ENCODE assay signal across 10 cellular contexts in genomic region chr4:40173470-40173875, GRCh38. TPM values are rescaled to one million over a fixed set of nuclear protein-coding genes. Genes with fewer than 3 reads are reported as not detected.
DNase-seq lines count a peak whose midpoint lies in the region; ATAC-seq and TF ChIP-seq lines count a peak whose summit lies in the region.
"Had no signal": no experiment of that assay in that cellular context is flagged by ENCODE, and none has a peak within 500 bp of the region (broad histone marks: within the 10 kb centered on the region; RNA-seq: fewer than 3 reads in every experiment).

No MANE protein-coding gene starts in this region.

- peak overlapping the region; percentile 83 for H3K27ac Mint-ChIP-seq in activated naive CD8-positive, alpha-beta T cell treated with anti-CD3 and anti-CD28 coated beads, Interleukin-2, amount 50 U/mL, for 24 hours
- H3K27ac Mint-ChIP-seq in CD14-positive monocyte (peak overlapping the region in 1 of 7 donors; percentile 14), chondrocyte (ENCODE audit: unreplicated experiment) (no peak overlapping the region)
- H3K27ac Mint-ChIP-seq: activated T-helper 2 cell treated with anti-CD3 and anti-CD28 coated beads, Interferon-gamma antibody, Interleukin-2, Interleukin-4, amounts not matched to agents 10 μg/mL and 5 μg/mL and 100 μg/mL, durations not matched to agents 14 hours and 24 hours and 36 hours had no signal

- H3K27ac ChIP-seq in substantia nigra (ENCODE audit: low read depth, low read length, poor library complexity, severe bottlenecking), result no peak overlapping the region

- peaks cover 4% of the 10 kb centered on the region for H3K9me3 Mint-ChIP-seq in activated naive CD8-positive, alpha-beta T cell treated with anti-CD3 and anti-CD28 coated beads, Interleukin-2, amount 50 U/mL, for 24 hours
- H3K9me3 Mint-ChIP-seq in CD14-positive monocyte, result peaks cover 0 to 3% (median 0%) of the 10 kb centered on the region in 7 donors
- no peaks in the 10 kb centered on the region for H3K9me3 Mint-ChIP-seq in chondrocyte (ENCODE audit: low read depth)
- H3K9me3 Mint-ChIP-seq: activated T-helper 2 cell treated with anti-CD3 and anti-CD28 coated beads, Interferon-gamma antibody, Interleukin-2, Interleukin-4, amounts not matched to agents 10 μg/mL and 5 μg/mL and 100 μg/mL, durations not matched to agents 14 hours and 24 hours and 36 hours had no signal

- peak; percentile 62 for DNase-seq in GM13976 (ENCODE audit: low spot score)
- DNase-seq in GM20000 (ENCODE audit: low spot score), result peak; percentile 42
- no peak for DNase-seq in activated naive CD8-positive, alpha-beta T cell treated with anti-CD3 and anti-CD28 coated beads, Interleukin-2, amount 50 U/mL, for 24 hours
- DNase-seq in CD14-positive monocyte (ENCODE audit: low spot score), result no peak
- no peak for DNase-seq in chondrocyte (ENCODE audit: low spot score)
- DNase-seq in substantia nigra (lab: John Stamatoyannopoulos, UW), result no peak
- DNase-seq in NCI-H2107 (lab: John Stamatoyannopoulos, UW), result no peak

- no peak for TF ChIP-seq CTCF in GM13976 (IDR thresholded peaks at IDR 0.05; ENCODE audit: borderline replicate concordance, control extremely low read depth, extremely low read depth, insufficient read depth, missing control alignments)
- TF ChIP-seq CTCF in GM20000 (IDR thresholded peaks at IDR 0.05; ENCODE audit: extremely low read depth, missing control alignments), result no peak
- no peak for TF ChIP-seq CTCF in CD14-positive monocyte (IDR thresholded peaks at IDR 0.05)
- TF ChIP-seq CTCF in chondrocyte (IDR thresholded peaks at IDR 0.05), result no peak

- no peaks in the 10 kb centered on the region for H3K36me3 Mint-ChIP-seq in activated naive CD8-positive, alpha-beta T cell treated with anti-CD3 and anti-CD28 coated beads, Interleukin-2, amount 50 U/mL, for 24 hours (ENCODE audit: low read depth)
- H3K36me3 Mint-ChIP-seq in CD14-positive monocyte (peaks cover 0 to 1% of the 10 kb centered on the region in 2 donors), chondrocyte (ENCODE audit: low read depth) (no peaks in the 10 kb centered on the region)

- H3K4me1 Mint-ChIP-seq in activated naive CD8-positive, alpha-beta T cell treated with anti-CD3 and anti-CD28 coated beads, Interleukin-2, amount 50 U/mL, for 24 hours, result peaks cover 18% of the 10 kb centered on the region
- H3K4me1 Mint-ChIP-seq in CD14-positive monocyte, result peaks cover 10% of the 10 kb centered on the region
- no peaks in the 10 kb centered on the region for H3K4me1 Mint-ChIP-seq in chondrocyte (ENCODE audit: low read depth)

- peak; percentile 67 for ATAC-seq in HG03196 (IDR thresholded peaks at IDR 0.05; ENCODE audit: unreplicated experiment)
- ATAC-seq in activated naive CD8-positive, alpha-beta T cell treated with anti-CD3 and anti-CD28 coated beads, Interleukin-2, amount 50 U/mL, for 24 hours, result peak; percentile 71

- peak overlapping the region; percentile 61 for H3K4me3 Mint-ChIP-seq in activated naive CD8-positive, alpha-beta T cell treated with anti-CD3 and anti-CD28 coated beads, Interleukin-2, amount 50 U/mL, for 24 hours
- no peak overlapping the region for H3K4me3 Mint-ChIP-seq in CD14-positive monocyte
- no peak overlapping the region for H3K4me3 Mint-ChIP-seq in chondrocyte (ENCODE audit: unreplicated experiment)

- H3K27me3 Mint-ChIP-seq in activated naive CD8-positive, alpha-beta T cell treated with anti-CD3 and anti-CD28 coated beads, Interleukin-2, amount 50 U/mL, for 24 hours, result no peaks in the 10 kb centered on the region
- H3K27me3 Mint-ChIP-seq in CD14-positive monocyte (ENCODE audit: low read depth in 3 of 3) (peaks cover 0 to 3% (median 2%) of the 10 kb centered on the region in 3 donors), chondrocyte (ENCODE audit: low read depth) (no peaks in the 10 kb centered on the region)

- in situ Hi-C loops in GM13976 (cut with MboI; ENCODE audit: low sequenced_read_pairs, unreplicated experiment), result no loop called here

- intact Hi-C loops in CD14-positive monocyte (cut with micrococcal nuclease), result no loop called here

RNA-seq across cellular contexts. Expression of gene RHOH, which starts 23.4 kb away (rescaled TPM):
- 1 to 10 TPM; 1.2 to 1.4 TPM for polyA plus RNA-seq in CD14-positive monocyte
- total RNA-seq in chondrocyte, result not detected in 3 replicates
- total RNA-seq: RPMI7951 had no signal

Comparison
In these comparisons a context has a peak if more than half of its experiments do, and no peak if none do; other contexts are left out.
1. DNase-seq: peak in GM13976 (single experiment) and GM20000 (single experiment); none in activated naive CD8-positive, alpha-beta T cell treated with anti-CD3 and anti-CD28 coated beads, Interleukin-2, amount 50 U/mL, for 24 hours (single experiment), CD14-positive monocyte (single experiment), chondrocyte (single experiment), substantia nigra (0 of 49) and NCI-H2107 (single experiment).